In genomic region chr2:73282924-73283544, GRCh38 we compare ENCODE assay signal across 8 cellular contexts. TPM values are rescaled to one million over a fixed set of nuclear protein-coding genes. Genes with fewer than 3 reads are reported as not detected.
A peak's percentile ranks its signal among the peaks of the same experiment; 100 is the strongest.
DNase-seq lines count a peak whose midpoint lies in the region; ATAC-seq and TF ChIP-seq lines count a peak whose summit lies in the region.

No MANE protein-coding gene starts in this region.

- H3F3A ChIP-seq in GM23338 (replicated peaks; ENCODE audit: low read depth) = peaks cover 6% of the 10 kb centered on the region; the same call in 1 of the 2 replicates

- peak; percentile 3 for ATAC-seq in GM23338
- no peak for ATAC-seq in HG03432 (IDR thresholded peaks at IDR 0.05; ENCODE audit: unreplicated experiment)
- ATAC-seq in HG03520 (IDR thresholded peaks at IDR 0.05; ENCODE audit: unreplicated experiment) = no peak

- H3K4me3 Mint-ChIP-seq in GM23338 = peak overlapping the region; percentile 82
- H3K4me3 Mint-ChIP-seq in activated CD4-positive, alpha-beta memory T cell treated with anti-CD3 and anti-CD28 coated beads, Interleukin-2, amount 10 ng/mL, durations not matched to agents 7 days and 5 days = peak overlapping the region; percentile 76

- H3K9me3 Mint-ChIP-seq in GM23338 = no peaks in the 10 kb centered on the region; the same call in 2 of the 3 replicates
- H3K9me3 Mint-ChIP-seq in activated CD4-positive, alpha-beta memory T cell treated with anti-CD3 and anti-CD28 coated beads, Interleukin-2, amount 10 ng/mL, durations not matched to agents 7 days and 5 days = no peaks in the 10 kb centered on the region

- H3K36me3 Mint-ChIP-seq in GM23338 (ENCODE audit: low read depth) = no peaks in the 10 kb centered on the region; the same call in 2 of the 3 replicates
- peaks cover 5% of the 10 kb centered on the region for H3K36me3 Mint-ChIP-seq in activated CD4-positive, alpha-beta memory T cell treated with anti-CD3 and anti-CD28 coated beads, Interleukin-2, amount 10 ng/mL, durations not matched to agents 7 days and 5 days (ENCODE audit: low read depth)

- no peak overlapping the region for H3K27ac ChIP-seq in GM23338 (ENCODE audit: low read depth)

- H3K36me3 ChIP-seq in GM23338 (ENCODE audit: insufficient read depth) = no peaks in the 10 kb centered on the region

- no peak overlapping the region for H3K27ac Mint-ChIP-seq in GM23338
- H3K27ac Mint-ChIP-seq in activated CD4-positive, alpha-beta memory T cell treated with anti-CD3 and anti-CD28 coated beads, Interleukin-2, amount 10 ng/mL, durations not matched to agents 7 days and 5 days = no peak overlapping the region

- peaks cover 55% of the 10 kb centered on the region for H3K79me2 ChIP-seq in GM23338 (replicated peaks; ENCODE audit: insufficient read depth)

- H3K4me1 Mint-ChIP-seq in GM23338 = peaks cover 24% of the 10 kb centered on the region
- H3K4me1 Mint-ChIP-seq in activated CD4-positive, alpha-beta memory T cell treated with anti-CD3 and anti-CD28 coated beads, Interleukin-2, amount 10 ng/mL, durations not matched to agents 7 days and 5 days = peaks cover 20% of the 10 kb centered on the region

- no peak for DNase-seq in AG04449 (ENCODE audit: low read depth, low spot score)
- peak; percentile 46 for DNase-seq in GM23338 (ENCODE audit: low spot score)
- DNase-seq in activated CD4-positive, alpha-beta memory T cell treated with anti-CD3 and anti-CD28 coated beads, Interleukin-2, amount 10 ng/mL, durations not matched to agents 7 days and 5 days = no peak
- DNase-seq in NOMO-1 treated with DMSO at 0.1 percent for 48 hours (lab: John Stamatoyannopoulos, UW; ENCODE audit: unreplicated experiment) = no peak
- no peak for DNase-seq in HUDEP-2 (lab: John Stamatoyannopoulos, UW; ENCODE audit: unreplicated experiment in 76 of 76)

- H4K20me1 ChIP-seq in GM23338 (replicated peaks; ENCODE audit: insufficient read depth) = peaks cover 35% of the 10 kb centered on the region

- H3K9me2 ChIP-seq in GM23338 (ENCODE audit: insufficient read depth) = no peaks in the 10 kb centered on the region

- TF ChIP-seq CTCF in AG04449 (IDR thresholded peaks at IDR 0.05; ENCODE audit: insufficient read depth, low read length, missing control alignments) (no peak), GM23338 (conservative IDR thresholded peaks at IDR 0.05; ENCODE audit: low read depth in 2 of 2) (peak; percentile 33 to 42; a peak in 3 of 4 replicates)

- peaks cover 18% of the 10 kb centered on the region for H3K27me3 Mint-ChIP-seq in GM23338 (ENCODE audit: insufficient read depth, low read depth, poor library complexity)
- H3K27me3 Mint-ChIP-seq in activated CD4-positive, alpha-beta memory T cell treated with anti-CD3 and anti-CD28 coated beads, Interleukin-2, amount 10 ng/mL, durations not matched to agents 7 days and 5 days = peaks cover 7% of the 10 kb centered on the region

- POLR2A ChIA-PET in AG04449 (lab: Yijun Ruan, JAX) = no interaction called here
- POLR2A ChIA-PET in activated CD4-positive, alpha-beta memory T cell treated with anti-CD3 and anti-CD28 coated beads, Interleukin-2, amount 10 ng/mL, durations not matched to agents 7 days and 5 days (lab: Charles Lee) = no interaction called here

- no peaks in the 10 kb centered on the region for H3K9me3 ChIP-seq in iPS-18c (ENCODE audit: control insufficient read depth, insufficient read depth, low read length)

- H3K4me1 ChIP-seq in GM23338 (ENCODE audit: insufficient read depth) = peaks cover 9% of the 10 kb centered on the region

- H3K4me3 ChIP-seq in AG04449 (ENCODE audit: low read depth, low read length) (peak overlapping the region; percentile 64), GM23338 (peak overlapping the region; percentile 84), iPS-18c (ENCODE audit: insufficient read depth, low read depth, low read length) (peak overlapping the region; percentile 82)

- CTCF ChIA-PET in AG04449 (lab: Yijun Ruan, JAX) = no interaction called here
- CTCF ChIA-PET in activated CD4-positive, alpha-beta memory T cell treated with anti-CD3 and anti-CD28 coated beads, Interleukin-2, amount 10 ng/mL, durations not matched to agents 7 days and 5 days (lab: Charles Lee) = interaction anchor here (0.5 kb wide), 1 partner anchor 71 kb away, joined by 3 read pairs; no protein-coding TSS in a partner anchor

- H3K27me3 ChIP-seq in GM23338 (ENCODE audit: insufficient read depth) = peaks cover 33% of the 10 kb centered on the region

- peak overlapping the region; percentile 66 for H2AFZ ChIP-seq in GM23338

- peak overlapping the region; percentile 92 for H3K4me2 ChIP-seq in GM23338

TF ChIP-seq in GM23338, 12 proteins besides CTCF, POLR2A, EP300 and RAD21 (continues in another document):
- TF ChIP-seq ETS1 (IDR thresholded peaks at IDR 0.05) = no peak
- no peak for TF ChIP-seq CREB1 (CRISPR knock-in tag; IDR thresholded peaks at IDR 0.05; ENCODE audit: low read depth)
- TF ChIP-seq NANOG (IDR thresholded peaks at IDR 0.05; ENCODE audit: borderline replicate concordance) = no peak
- TF ChIP-seq ZNF114 (CRISPR knock-in tag; IDR thresholded peaks at IDR 0.05) = no peak

RNA-seq across cellular contexts. Expression of gene FBXO41, which starts 1.2 kb away (rescaled TPM):
- 13.8 and 16.5 TPM in 2 replicates for total RNA-seq in GM23338 (2014; rRNA removed; shearing (Covaris generic))
- polyA plus RNA-seq in GM23338 (2016; fragmentation: Nextera tagmentation; extraction: Ambion mirVana) = 3.1 and 3.5 TPM in 2 replicates
- 10 to 100 TPM; 12.0 to 13.3 TPM for total RNA-seq in activated CD4-positive, alpha-beta memory T cell treated with anti-CD3 and anti-CD28 coated beads, Interleukin-2, amount 10 ng/mL, durations not matched to agents 7 days and 5 days

RNA-seq across cellular contexts. Expression of gene EGR4, which starts 10.3 kb away (rescaled TPM):
- total RNA-seq in GM23338 (2014; rRNA removed; shearing (Covaris generic)) = not detected in 2 replicates
- polyA plus RNA-seq in GM23338 (2016; fragmentation: Nextera tagmentation; extraction: Ambion mirVana) = 0.23 TPM in 1 of 2 replicates, not detected in the other
- total RNA-seq in activated CD4-positive, alpha-beta memory T cell treated with anti-CD3 and anti-CD28 coated beads, Interleukin-2, amount 10 ng/mL, durations not matched to agents 7 days and 5 days = not detected

RNA-seq across cellular contexts. Expression of gene CCT7, which starts 48.9 kb away (rescaled TPM):
- 516 and 642 TPM in 2 replicates for total RNA-seq in GM23338 (2014; rRNA removed; shearing (Covaris generic))
- 269 and 287 TPM in 2 replicates for polyA plus RNA-seq in GM23338 (2016; fragmentation: Nextera tagmentation; extraction: Ambion mirVana)
- total RNA-seq in activated CD4-positive, alpha-beta memory T cell treated with anti-CD3 and anti-CD28 coated beads, Interleukin-2, amount 10 ng/mL, durations not matched to agents 7 days and 5 days = 100 to 1,000 TPM; 259 to 262 TPM

RNA-seq across cellular contexts. Expression of gene PRADC1, which starts 50.0 kb away (rescaled TPM):
- total RNA-seq in GM23338 (2014; rRNA removed; shearing (Covaris generic)) = 6.5 and 8.6 TPM in 2 replicates
- polyA plus RNA-seq in GM23338 (2016; fragmentation: Nextera tagmentation; extraction: Ambion mirVana) = 6.8 and 8.3 TPM in 2 replicates
- 10 to 100 TPM; 10.1 to 10.7 TPM for total RNA-seq in activated CD4-positive, alpha-beta memory T cell treated with anti-CD3 and anti-CD28 coated beads, Interleukin-2, amount 10 ng/mL, durations not matched to agents 7 days and 5 days
